In the genomic region with DNA sequence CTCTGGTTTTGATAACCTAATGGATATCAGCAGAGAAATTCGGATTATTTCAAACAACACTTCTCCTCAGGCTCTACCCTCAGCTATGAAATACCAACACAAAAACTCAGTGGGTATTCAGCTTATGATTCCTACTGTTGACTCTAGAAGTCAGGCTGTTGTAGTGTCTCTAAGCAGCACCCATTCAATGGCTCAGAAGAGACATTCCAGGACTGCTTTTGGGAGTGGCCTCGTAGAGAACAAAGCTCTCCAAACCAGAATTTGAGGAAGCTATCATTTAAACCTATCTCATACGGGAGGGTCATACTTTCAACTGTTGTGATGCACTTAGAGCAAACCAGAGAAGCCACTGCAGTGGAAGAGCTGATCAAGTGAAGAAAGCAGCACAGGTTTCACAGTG, we compare ENCODE assay signal across 1 cellular context.
TF ChIP-seq lines count a peak whose summit lies in the region.

No MANE protein-coding gene starts in this region.

TF ChIP-seq in IMR-90, 13 proteins besides CTCF, POLR2A, EP300 and RAD21:
- TF ChIP-seq RCOR1 (IDR thresholded peaks at IDR 0.05; ENCODE audit: insufficient replicate concordance, low read length) (no peak), CHD1 (IDR thresholded peaks at IDR 0.05; ENCODE audit: low read depth, low read length) (no peak), RFX5 (IDR thresholded peaks at IDR 0.05; ENCODE audit: low read depth, low read length) (no peak), FOS (IDR thresholded peaks at IDR 0.05; ENCODE audit: low read depth, low read length) (no peak), NFE2L2 (IDR thresholded peaks at IDR 0.05; ENCODE audit: low read depth, low read length) (no peak), MAZ (IDR thresholded peaks at IDR 0.05; ENCODE audit: borderline replicate concordance, low read depth, low read length) (no peak), CEBPB (IDR thresholded peaks at IDR 0.05; ENCODE audit: low read depth, low read length) (no peak), SMC3 (IDR thresholded peaks at IDR 0.05; ENCODE audit: low read depth, low read length) (no peak)
- TF ChIP-seq, protein P1, sequence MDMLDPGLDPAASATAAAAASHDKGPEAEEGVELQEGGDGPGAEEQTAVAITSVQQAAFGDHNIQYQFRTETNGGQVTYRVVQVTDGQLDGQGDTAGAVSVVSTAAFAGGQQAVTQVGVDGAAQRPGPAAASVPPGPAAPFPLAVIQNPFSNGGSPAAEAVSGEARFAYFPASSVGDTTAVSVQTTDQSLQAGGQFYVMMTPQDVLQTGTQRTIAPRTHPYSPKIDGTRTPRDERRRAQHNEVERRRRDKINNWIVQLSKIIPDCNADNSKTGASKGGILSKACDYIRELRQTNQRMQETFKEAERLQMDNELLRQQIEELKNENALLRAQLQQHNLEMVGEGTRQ (IDR thresholded peaks at IDR 0.05; ENCODE audit: low read depth, low read length) = no peak
